ENCODE assay signal across 19 cellular contexts in the genomic region with DNA sequence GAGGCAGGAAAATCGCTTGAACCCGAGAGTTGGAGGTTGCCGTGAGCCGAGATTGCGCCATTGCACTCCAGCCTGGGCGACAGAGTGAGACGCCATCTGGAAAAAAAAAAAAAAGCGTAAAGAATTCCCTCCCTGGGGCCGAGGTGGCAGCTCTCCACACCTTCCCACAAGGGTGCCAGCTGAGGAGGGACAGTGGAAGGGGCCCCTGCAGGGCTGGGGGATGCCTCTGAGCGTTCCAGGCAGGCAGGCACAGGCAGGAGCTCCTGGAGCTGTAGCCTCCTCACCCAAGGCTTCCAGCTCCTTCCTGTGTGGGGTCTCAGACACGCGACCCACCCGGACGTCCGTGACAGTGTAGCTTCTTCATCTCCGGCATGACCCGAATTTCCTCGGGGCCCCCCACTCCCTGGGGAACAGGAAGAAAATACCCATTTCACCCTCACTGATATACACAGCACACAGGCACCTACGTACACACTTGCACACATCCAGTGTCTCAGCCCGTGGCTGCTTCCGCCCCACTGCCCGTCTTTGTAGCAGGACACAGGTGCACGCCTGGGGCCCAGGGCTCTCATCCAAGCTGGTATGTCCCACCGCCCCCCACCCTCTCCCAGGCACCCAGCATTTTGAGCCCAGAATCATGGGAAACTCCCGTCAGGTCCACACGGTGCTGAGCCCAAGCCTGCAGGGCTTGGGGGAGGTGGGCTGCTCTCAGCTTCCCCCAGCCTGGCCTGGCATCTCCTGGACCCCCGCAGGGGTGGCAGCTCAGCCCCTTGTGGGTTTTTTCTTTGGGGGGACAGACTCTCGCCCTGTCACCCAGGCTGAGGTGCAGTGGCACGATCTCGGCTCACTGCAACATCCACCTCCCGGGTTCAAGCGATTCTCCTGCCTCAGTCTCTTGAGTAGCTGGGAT. TPM values are rescaled to one million over a fixed set of nuclear protein-coding genes. Genes with fewer than 3 reads are reported as not detected.
DNase-seq lines count a peak whose midpoint lies in the region; ATAC-seq and TF ChIP-seq lines count a peak whose summit lies in the region.
"Had no signal": no experiment of that assay in that cellular context is flagged by ENCODE, and none has a peak within 500 bp of the region (broad histone marks: within the 10 kb centered on the region; RNA-seq: fewer than 3 reads in every experiment).

No MANE protein-coding gene starts in this region.

- in situ Hi-C loops in GM23248 (cut with MboI): loop anchor here (25.0 kb wide), 1 partner anchor 237 kb away; a partner anchor contains a TSS

- no peak overlapping the region for H3K4me3 ChIP-seq in BLaER1 treated with 17β-estradiol and CSF1 and Interleukin-3, amounts not matched to agents 10 nM and 100 nM
- H3K4me3 ChIP-seq in GM23248 (no peak overlapping the region), NT2/D1 (ENCODE audit: insufficient read length, low read depth) (no peak overlapping the region), left lung (no peak overlapping the region)

- TF ChIP-seq CTCF in left lung (IDR thresholded peaks at IDR 0.05): no peak

- H3K9ac ChIP-seq in BLaER1 treated with 17β-estradiol and CSF1 and Interleukin-3, amounts not matched to agents 10 nM and 100 nM: peak overlapping the region in 7 of 11 experiments; percentile 1 to 70 (median 23); a peak in 4 of 22 replicates
- no peak overlapping the region for H3K9ac ChIP-seq in GM23248
- H3K9ac ChIP-seq in NT2/D1 (ENCODE audit: insufficient read length, low read depth): peak overlapping the region; percentile 42

- peaks cover 13 to 56% (median 47%) of the 10 kb centered on the region in 10 experiments for H3K4me1 ChIP-seq in BLaER1 treated with 17β-estradiol and CSF1 and Interleukin-3, amounts not matched to agents 10 nM and 100 nM
- H3K4me1 ChIP-seq in GM23248 (ENCODE audit: insufficient read depth) (peaks cover under 1% of the 10 kb centered on the region), NT2/D1 (ENCODE audit: insufficient read depth, insufficient read length) (peaks cover 12% of the 10 kb centered on the region), left lung (peaks cover 7 to 22% of the 10 kb centered on the region in 2 donors)

- H3F3A ChIP-seq in GM23248 (ENCODE audit: insufficient read depth): no peaks in the 10 kb centered on the region

- H3K79me2 ChIP-seq in GM23248 (ENCODE audit: insufficient read depth): no peaks in the 10 kb centered on the region

- H3K4me2 ChIP-seq in BLaER1 treated with 17β-estradiol and CSF1 and Interleukin-3, amounts not matched to agents 10 nM and 100 nM: peak overlapping the region in 9 of 11 experiments; percentile 26 to 99 (median 97); a peak in 17 of 22 replicates
- no peak overlapping the region for H3K4me2 ChIP-seq in GM23248 (ENCODE audit: unreplicated experiment)

- no peaks in the 10 kb centered on the region for H3K9me2 ChIP-seq in GM23248 (ENCODE audit: insufficient read depth)

- H3K27ac ChIP-seq in BLaER1 treated with 17β-estradiol and CSF1 and Interleukin-3, amounts not matched to agents 10 nM and 100 nM: no peak overlapping the region; a peak in 1 of 22 replicates
- H3K27ac ChIP-seq in GM23248: no peak overlapping the region
- H3K27ac ChIP-seq in left lung: no peak overlapping the region
- H3K27ac ChIP-seq: esophagus squamous epithelium, right atrium auricular region had no signal

- H4K20me1 ChIP-seq in BLaER1 treated with 17β-estradiol and CSF1 and Interleukin-3, amounts not matched to agents 10 nM and 100 nM: peaks cover 0 to 26% (median 0%) of the 10 kb centered on the region in 11 experiments; a peak in 8 of 22 replicates
- H4K20me1 ChIP-seq in GM23248 (ENCODE audit: insufficient read depth): no peaks in the 10 kb centered on the region

- 20 to 22% methylated on average over 31 to 32 of the region's 32 CpGs for WGBS in GM23248 (ENCODE audit: low coverage in 1 of 2, low lambda C conversion rate in 2 of 2, missing lambda C conversion rate in 2 of 2), 2 experiments

- peaks cover 0 to 16% (median 0%) of the 10 kb centered on the region in 11 experiments; a peak in 4 of 22 replicates for H3K36me3 ChIP-seq in BLaER1 treated with 17β-estradiol and CSF1 and Interleukin-3, amounts not matched to agents 10 nM and 100 nM
- H3K36me3 ChIP-seq in GM23248 (ENCODE audit: low read depth) (no peaks in the 10 kb centered on the region), NT2/D1 (ENCODE audit: insufficient read depth, insufficient read length, low read length) (peaks cover 16% of the 10 kb centered on the region), left lung (peaks cover 0 to 3% of the 10 kb centered on the region in 2 donors)
- H3K36me3 ChIP-seq: right atrium auricular region had no signal

- no peaks in the 10 kb centered on the region for H3K27me3 ChIP-seq in BLaER1 treated with 17β-estradiol and CSF1 and Interleukin-3, amounts not matched to agents 10 nM and 100 nM
- H3K27me3 ChIP-seq in GM23248 (replicated peaks; ENCODE audit: insufficient read depth): no peaks in the 10 kb centered on the region
- no peaks in the 10 kb centered on the region for H3K27me3 ChIP-seq in NT2/D1 (ENCODE audit: insufficient read depth, insufficient read length)
- no peaks in the 10 kb centered on the region for H3K27me3 ChIP-seq in left lung
- H3K27me3 ChIP-seq: esophagus squamous epithelium, heart right ventricle, right atrium auricular region, spleen had no signal

- peak; percentile 3 for ATAC-seq in left lung
- ATAC-seq in HG03442 (IDR thresholded peaks at IDR 0.05; ENCODE audit: unreplicated experiment): no peak

- H2AFZ ChIP-seq in GM23248: no peak overlapping the region

- intact Hi-C loops in left lung (cut with DNase I): loop anchor here in 1 of 2 donors (10.0 kb wide), 1 partner anchor 234 kb away; a partner anchor contains a TSS

- DNase-seq in GM23248: peak; percentile 27
- DNase-seq in NT2/D1 (ENCODE audit: low read depth, low spot score): no peak
- no peak for DNase-seq in left lung
- no peak for DNase-seq in GM19240 (ENCODE audit: insufficient read length, low spot score)
- DNase-seq in NCI-H2196 treated with DMSO at 0.1 percent for 48 hours (lab: John Stamatoyannopoulos, UW; ENCODE audit: unreplicated experiment): no peak
- DNase-seq: esophagus squamous epithelium, NCI-H524 treated with DMSO at 0.1 percent for 48 hours had no signal

- peaks cover 0 to 7% (median 0%) of the 10 kb centered on the region in 11 experiments; a peak in 1 of 22 replicates for H3K9me3 ChIP-seq in BLaER1 treated with 17β-estradiol and CSF1 and Interleukin-3, amounts not matched to agents 10 nM and 100 nM (replicated peaks in 1 of 11)
- H3K9me3 ChIP-seq in GM23248 (ENCODE audit: low read depth): no peaks in the 10 kb centered on the region
- H3K9me3 ChIP-seq in NT2/D1 (ENCODE audit: insufficient read depth, low read length): no peaks in the 10 kb centered on the region
- H3K9me3 ChIP-seq in left lung: no peaks in the 10 kb centered on the region
- H3K9me3 ChIP-seq: esophagus squamous epithelium, right atrium auricular region had no signal

RNA-seq across cellular contexts. Expression of a gene that starts 25.7 kb away (rescaled TPM):
- total RNA-seq in GM23248 (2014; rRNA removed; shearing (Covaris generic)): not detected in 2 replicates
- not detected in 2 replicates for polyA plus RNA-seq in GM23248 (2016; fragmentation: Nextera tagmentation; extraction: Ambion mirVana)
- not detected for total RNA-seq in left lung
- total RNA-seq: activated CD4-positive, alpha-beta T cell treated with anti-CD3 and anti-CD28 coated beads for 36 hours; CD8-positive, alpha-beta T cell; esophagus squamous epithelium; H9; heart right ventricle; HT1080; left cardiac atrium; mammary epithelial cell; neural crest cell; right atrium auricular region; spleen had no signal
- polyA plus RNA-seq: heart right ventricle, mammary epithelial cell, spleen had no signal

RNA-seq across cellular contexts. Expression of a gene that starts 47.0 kb away (rescaled TPM):
- 9.0 and 10.6 TPM in 2 replicates for total RNA-seq in GM23248 (2014; rRNA removed; shearing (Covaris generic))
- 33.7 and 36.8 TPM in 2 replicates for polyA plus RNA-seq in GM23248 (2016; fragmentation: Nextera tagmentation; extraction: Ambion mirVana)
- 10 to 100 TPM; 19.2 to 27.1 TPM for total RNA-seq in left lung
